ENCODE assay signal across 29 cellular contexts in the genomic region with DNA sequence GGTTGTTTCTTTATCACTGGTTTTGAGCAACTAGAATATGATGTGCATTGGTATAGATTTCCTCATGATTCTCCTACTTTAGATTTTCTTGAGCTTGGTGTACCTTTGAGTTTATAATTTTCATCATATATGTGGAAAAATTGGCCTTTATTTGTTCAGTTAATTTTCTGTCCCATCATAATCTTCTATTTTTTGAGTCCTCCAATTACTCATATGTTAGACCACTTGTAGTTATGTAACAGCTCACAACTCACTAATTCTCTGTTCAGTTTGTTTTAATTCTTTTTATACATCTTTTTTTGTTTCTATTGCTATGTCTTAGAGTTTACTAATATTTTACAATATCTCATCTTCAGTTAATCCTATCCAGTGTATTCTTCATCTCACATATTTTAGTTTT.
"Had no signal": no experiment of that assay in that cellular context is flagged by ENCODE, and none has a peak within 500 bp of the region (broad histone marks: within the 10 kb centered on the region; RNA-seq: fewer than 3 reads in every experiment).

No MANE protein-coding gene starts in this region.

- H3K4me3 ChIP-seq: adrenal gland, ascending aorta, body of pancreas, breast epithelium, cardiac muscle cell had no signal

- H3K9me3 ChIP-seq: adrenal gland, ascending aorta, body of pancreas had no signal

- H3K36me3 ChIP-seq: adrenal gland, ascending aorta, brain microvascular endothelial cell, breast epithelium, cardiac muscle cell had no signal

- DNase-seq: activated effector memory CD4-positive, alpha-beta T cell treated with anti-CD3 and anti-CD28 coated beads, Interleukin-2, amount 50 U/mL, for 16 hours; activated effector memory CD4-positive, alpha-beta T cell treated with Interleukin-2 at 50 U/mL for 16 hours; activated gamma-delta T cell; activated gamma-delta T cell treated with Interleukin-2 at 50 U/mL for 16 hours; activated naive CD4-positive, alpha-beta T cell; activated naive CD4-positive, alpha-beta T cell treated with anti-CD3 and anti-CD28 coated beads for 36 hours; activated naive CD4-positive, alpha-beta T cell treated with anti-CD3 and anti-CD28 coated beads, Interleukin-2, amount 10 ng/mL, durations not matched to agents 7 days and 5 days; activated naive CD4-positive, alpha-beta T cell treated with anti-CD3 and anti-CD28 coated beads, Interleukin-2, amount 50 U/mL, for 16 hours; activated naive CD4-positive, alpha-beta T cell treated with Interleukin-2 at 50 U/mL for 16 hours; activated naive CD8-positive, alpha-beta T cell treated with anti-CD3 and anti-CD28 coated beads for 36 hours; activated naive CD8-positive, alpha-beta T cell treated with anti-CD3 and anti-CD28 coated beads, Interleukin-2, amount 10 ng/mL, durations not matched to agents 7 days and 5 days; activated naive CD8-positive, alpha-beta T cell treated with anti-CD3 and anti-CD28 coated beads, Interleukin-2, amount 50 U/mL, for 24 hours; activated T-cell treated with anti-CD3 and anti-CD28 coated beads, Interleukin-2, amount 50 U/mL, for 24 hours; activated T-cell treated with anti-CD3 and anti-CD28 coated beads, Interleukin-2, amount 50 U/mL, for 4 hours; activated T-cell treated with anti-CD3 and anti-CD28 coated beads, Interleukin-2, amount 50 U/mL, for 48 hours; activated T-cell treated with anti-CD3 and anti-CD28 coated beads, Interleukin-2, amount 50 U/mL, for 72 hours; adrenal gland; amniotic stem cell; amygdala; anterior cingulate cortex; aorta; body of pancreas; brain microvascular endothelial cell; caudate nucleus; central memory CD4-positive, alpha-beta T cell; cerebellar nuclear complex had no signal

- H3K27ac ChIP-seq: adrenal gland, ascending aorta, body of pancreas, brain microvascular endothelial cell, breast epithelium, cardiac muscle cell had no signal

- H3K4me1 ChIP-seq: adrenal gland, ascending aorta, body of pancreas, breast epithelium had no signal
